Comparison of ENCODE assay signal across 23 cellular contexts in genomic region chr14:103172921-103173320, GRCh38. TPM values are rescaled to one million over a fixed set of nuclear protein-coding genes. Genes with fewer than 3 reads are reported as not detected.
DNase-seq lines count a peak whose midpoint lies in the region; ATAC-seq, FAIRE-seq and TF ChIP-seq lines count a peak whose summit lies in the region.
"Had no signal": no experiment of that assay in that cellular context is flagged by ENCODE, and none has a peak within 500 bp of the region (broad histone marks: within the 10 kb centered on the region; RNA-seq: fewer than 3 reads in every experiment).

No MANE protein-coding gene starts in this region.

- TF ChIP-seq CTCF in Calu3 (IDR thresholded peaks at IDR 0.05; ENCODE audit: unreplicated experiment) (no peak), bronchial epithelial cell (IDR thresholded peaks at IDR 0.05; ENCODE audit: insufficient read depth, low read length, severe bottlenecking) (no peak), sigmoid colon (IDR thresholded peaks at IDR 0.05) (no peak)

- H3K36me3 ChIP-seq in bronchial epithelial cell (ENCODE audit: control insufficient read depth, insufficient read depth, low read length) (no peaks in the 10 kb centered on the region), sigmoid colon (no peaks in the 10 kb centered on the region)
- H3K36me3 ChIP-seq: BLaER1 had no signal

- H3K4me3 Mint-ChIP-seq in Calu3 (ENCODE audit: low read depth, unreplicated experiment), result no peak overlapping the region
- H3K4me3 Mint-ChIP-seq: CD14-positive monocyte; CD8-positive, alpha-beta T cell; HFFc6 had no signal

- H3K27me3 Mint-ChIP-seq in Calu3 (ENCODE audit: unreplicated experiment), result no peaks in the 10 kb centered on the region

- TF ChIP-seq POLR2A in sigmoid colon (IDR thresholded peaks at IDR 0.05), result no peak

- no peak for FAIRE-seq in bronchial epithelial cell (lab: Jason Lieb, UNC)
- FAIRE-seq: A549, GM12891, HepG2 had no signal

- peaks cover 10% of the 10 kb centered on the region for H3K4me1 Mint-ChIP-seq in Calu3 (ENCODE audit: low read depth, unreplicated experiment)
- H3K4me1 Mint-ChIP-seq: CD14-positive monocyte, IgD-negative memory B cell had no signal

- intact Hi-C loops in Calu3 (cut with micrococcal nuclease; ENCODE audit: unreplicated experiment), result no loop called here
- intact Hi-C loops in sigmoid colon (cut with DNase I), result no loop called here

- no peak overlapping the region for H3K27ac Mint-ChIP-seq in Calu3 (ENCODE audit: unreplicated experiment)
- H3K27ac Mint-ChIP-seq: CD14-positive monocyte; CD8-positive, alpha-beta T cell; HFFc6; IgD-negative memory B cell had no signal

- peaks cover 0 to 13% (median 4%) of the 10 kb centered on the region in 4 donors for H3K9me3 ChIP-seq in sigmoid colon
- H3K9me3 ChIP-seq: A549 had no signal

- 58 to 81% methylated on average over 5 of the region's 5 CpGs for WGBS in sigmoid colon, 2 donors

- H3K9me3 Mint-ChIP-seq in Calu3 (ENCODE audit: low read depth, unreplicated experiment), result peaks cover 3% of the 10 kb centered on the region

- CTCF ChIA-PET in Calu3 (lab: Charles Lee), result no interaction called here

- no TSS peak for BruUV-seq in Calu3 (replicated peaks; lab: Mats Ljungman, UMichigan)

- no peak for TF ChIP-seq EP300 in sigmoid colon (IDR thresholded peaks at IDR 0.05)

- peak; percentile 44 for DNase-seq in Calu3
- DNase-seq in NCI-H748 treated with DMSO at 0.1 percent for 48 hours (lab: John Stamatoyannopoulos, UW), result peak; percentile 3
- peak; percentile 29 for DNase-seq in bronchial epithelial cell (ENCODE audit: low read depth)
- peak; percentile 25 for DNase-seq in sigmoid colon
- DNase-seq in AG08396 (ENCODE audit: low spot score), result no peak
- no peak for DNase-seq in NCI-H1417 treated with DMSO at 0.1 percent for 48 hours (lab: John Stamatoyannopoulos, UW)
- DNase-seq: CD8-positive, alpha-beta T cell; DMS 273 treated with DMSO at 0.1 percent for 48 hours; DMS53; DND-41; EL; GOT3; H7; HFFc6 had no signal

- H3K27ac ChIP-seq in sigmoid colon, result no peak overlapping the region
- H3K27ac ChIP-seq: 22Rv1, A549, BLaER1 had no signal

- no peak for ATAC-seq in HG02981 (IDR thresholded peaks at IDR 0.05; ENCODE audit: unreplicated experiment)
- ATAC-seq: A549; CD8-positive, alpha-beta T cell; HCT116; HepG2 had no signal

- H3K36me3 Mint-ChIP-seq in Calu3 (ENCODE audit: insufficient read depth, unreplicated experiment), result no peaks in the 10 kb centered on the region
- H3K36me3 Mint-ChIP-seq: CD14-positive monocyte; CD8-positive, alpha-beta T cell; IgD-negative memory B cell had no signal

- no peaks in the 10 kb centered on the region for H3K27me3 ChIP-seq in bronchial epithelial cell (ENCODE audit: control insufficient read depth, insufficient read depth, low read length)
- H3K27me3 ChIP-seq in sigmoid colon, result peaks cover 0 to 4% (median 0%) of the 10 kb centered on the region in 3 donors
- H3K27me3 ChIP-seq: BLaER1 had no signal

- no peaks in the 10 kb centered on the region for H3K4me1 ChIP-seq in sigmoid colon
- H3K4me1 ChIP-seq: BLaER1 had no signal

- no peak overlapping the region for H3K4me3 ChIP-seq in bronchial epithelial cell (ENCODE audit: low read depth, low read length)
- no peak overlapping the region for H3K4me3 ChIP-seq in sigmoid colon
- H3K4me3 ChIP-seq: A549, BLaER1 had no signal

RNA-seq across cellular contexts. Expression of gene TNFAIP2, which starts 49.7 kb away (rescaled TPM):
- total RNA-seq in Calu3 (2022) (113 and 195 TPM in 2 replicates), bronchial epithelial cell (5.3 and 21.1 TPM in 2 replicates), sigmoid colon (10 to 100 TPM; 21.2 to 59.1 (median 36.6) TPM)
- polyA plus RNA-seq in sigmoid colon, result 10 to 100 TPM; 11.8 to 68.0 (median 28.8) TPM
- polyA plus RNA-seq: IgD-negative memory B cell had no signal

Comparison
In these comparisons a context has a peak if more than half of its experiments do, and no peak if none do; other contexts are left out.
1. DNase-seq: peak in Calu3 (single experiment), NCI-H748 treated with DMSO at 0.1 percent for 48 hours (single experiment), bronchial epithelial cell (single experiment) and sigmoid colon (single experiment); none in AG08396 (single experiment) and NCI-H1417 treated with DMSO at 0.1 percent for 48 hours (single experiment).